In genomic region chr6:2448826-2449571, GRCh38 we compare ENCODE assay signal across 1 cellular context.
TF ChIP-seq lines count a peak whose summit lies in the region.

No MANE protein-coding gene starts in this region.

TF ChIP-seq in HEK293, 187 proteins besides CTCF, POLR2A, EP300 and RAD21 (continued from another document):
- TF ChIP-seq ZNF580 (tag by site-specific recombination; IDR thresholded peaks at IDR 0.05) (no peak), ZNF394 (tag by site-specific recombination; IDR thresholded peaks at IDR 0.05; ENCODE audit: borderline replicate concordance) (no peak), ZNF174 (tag by site-specific recombination; IDR thresholded peaks at IDR 0.05) (no peak), ZNF600 (tag by site-specific recombination; IDR thresholded peaks at IDR 0.05) (peak; percentile 49; the same call in 1 of the 2 replicates), WT1 (tag by site-specific recombination; IDR thresholded peaks at IDR 0.05) (peak; percentile 43; the same call in 1 of the 2 replicates), KLF17 (tag by site-specific recombination; IDR thresholded peaks at IDR 0.05) (0 out of 2 replicates have a peak, but pooled peaks have one; percentile 24), ZNF830 (tag by site-specific recombination; IDR thresholded peaks at IDR 0.05; ENCODE audit: low read depth) (no peak), ZNF423 (tag by site-specific recombination; IDR thresholded peaks at IDR 0.05) (no peak), ZNF670 (tag by site-specific recombination; IDR thresholded peaks at IDR 0.05; ENCODE audit: low read depth) (no peak), ZNF416 (tag by site-specific recombination; IDR thresholded peaks at IDR 0.05) (no peak), ZNF513 (tag by site-specific recombination; IDR thresholded peaks at IDR 0.05) (peak; percentile 68), SP3 (tag by site-specific recombination; IDR thresholded peaks at IDR 0.05) (no peak), ZNF335 (tag by site-specific recombination; conservative IDR thresholded peaks at IDR 0.05) (peak; percentile 93), ZNF341 (tag by site-specific recombination; IDR thresholded peaks at IDR 0.05; ENCODE audit: low read depth) (no peak), ZBTB21 (tag by site-specific recombination; IDR thresholded peaks at IDR 0.05) (peak; percentile 97), AEBP2 (tag by site-specific recombination; IDR thresholded peaks at IDR 0.05; ENCODE audit: borderline replicate concordance) (no peak), ZNF2 (tag by site-specific recombination; IDR thresholded peaks at IDR 0.05) (peak; percentile 99), FEZF1 (tag by site-specific recombination; IDR thresholded peaks at IDR 0.05) (no peak), KLF7 (tag by site-specific recombination; IDR thresholded peaks at IDR 0.05; ENCODE audit: borderline replicate concordance) (no peak), ZNF366 (tag by site-specific recombination; conservative IDR thresholded peaks at IDR 0.05) (peak; percentile 61), ZNF48 (tag by site-specific recombination; IDR thresholded peaks at IDR 0.05) (no peak), ZNF10 (tag by site-specific recombination; IDR thresholded peaks at IDR 0.05) (peak; percentile 53; the same call in 1 of the 2 replicates), ZNF530 (tag by site-specific recombination; IDR thresholded peaks at IDR 0.05; ENCODE audit: low read depth) (no peak), ZNF433 (tag by site-specific recombination; IDR thresholded peaks at IDR 0.05; ENCODE audit: low read depth) (no peak), ZNF558 (tag by site-specific recombination; IDR thresholded peaks at IDR 0.05) (0 out of 2 replicates have a peak, but pooled peaks have one; percentile 48), ZNF404 (tag by site-specific recombination; IDR thresholded peaks at IDR 0.05) (no peak), ZNF521 (tag by site-specific recombination; IDR thresholded peaks at IDR 0.05) (no peak), ZNF677 (tag by site-specific recombination; IDR thresholded peaks at IDR 0.05) (no peak), ZNF747 (tag by site-specific recombination; IDR thresholded peaks at IDR 0.05) (no peak), ZNF362 (tag by site-specific recombination; IDR thresholded peaks at IDR 0.05) (peak; percentile 90), ZNF692 (tag by site-specific recombination; IDR thresholded peaks at IDR 0.05) (peak; percentile 86), ZNF155 (tag by site-specific recombination; IDR thresholded peaks at IDR 0.05) (no peak), ZNF654 (tag by site-specific recombination; IDR thresholded peaks at IDR 0.05; ENCODE audit: low read depth) (peak; percentile 100), KLF8 (tag by site-specific recombination; IDR thresholded peaks at IDR 0.05) (no peak; the same call in 1 of the 2 replicates), BCL11B (tag by site-specific recombination; IDR thresholded peaks at IDR 0.05; ENCODE audit: low read depth) (no peak), ZNF391 (tag by site-specific recombination; IDR thresholded peaks at IDR 0.05; ENCODE audit: borderline replicate concordance, low read depth) (peak; percentile 54; the same call in 1 of the 2 replicates)
TF ChIP-seq in HEK293: peak in this region for 29.
